24 cellular contexts compared by ENCODE assay signal in the genomic region with DNA sequence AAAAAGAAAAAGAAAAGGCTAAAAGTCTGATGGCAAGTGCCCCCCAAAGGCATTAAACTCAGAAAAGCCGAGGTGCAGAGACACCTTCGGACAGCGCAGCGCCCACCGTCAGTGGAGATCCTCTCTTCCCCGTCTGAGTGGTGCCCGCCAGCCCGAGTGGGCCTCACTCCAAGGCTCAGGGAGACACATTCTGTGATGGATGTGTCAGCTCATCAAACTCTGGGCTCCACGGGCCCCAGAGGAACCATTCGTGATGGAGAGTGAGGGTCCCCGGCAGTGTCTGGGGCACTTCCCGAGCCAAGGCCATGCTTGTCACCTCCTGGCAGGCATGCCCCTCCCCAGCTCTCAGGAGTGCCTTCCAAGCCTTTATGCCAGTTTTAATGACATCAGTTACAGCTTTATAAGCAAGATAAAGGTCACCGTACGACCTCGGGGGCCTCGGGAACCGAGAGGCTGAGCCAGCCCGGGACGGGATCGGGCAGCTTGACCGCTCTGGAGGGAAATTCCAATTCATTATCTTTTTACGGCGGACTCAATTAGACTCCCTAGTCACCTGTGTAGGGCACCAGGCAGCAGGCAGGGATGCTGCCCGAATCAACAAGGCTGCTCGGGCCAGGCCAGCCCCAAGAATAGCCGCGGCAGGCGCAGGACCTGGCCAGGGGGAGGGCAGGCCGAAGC.
"Had no signal": no experiment of that assay in that cellular context is flagged by ENCODE, and none has a peak within 500 bp of the region (broad histone marks: within the 10 kb centered on the region; RNA-seq: fewer than 3 reads in every experiment).

No MANE protein-coding gene starts in this region.

- H3K9me3 Mint-ChIP-seq: immature natural killer cell, memory B cell, nephron had no signal

- H3K4me1 ChIP-seq: body of pancreas, gastrocnemius medialis, prostate gland, tibial nerve had no signal

- H3K27ac ChIP-seq: body of pancreas, coronary artery, dorsolateral prefrontal cortex, gastrocnemius medialis, hepatocyte, ovary, prostate gland, tibial nerve, WERI-Rb-1 had no signal

- H3K79me2 ChIP-seq: hepatocyte had no signal

- DNase-seq: activated CD4-positive, alpha-beta T cell treated with anti-CD3 and anti-CD28 coated beads for 48 hours; activated CD4-positive, alpha-beta T cell treated with anti-CD3 and anti-CD28 coated beads, Interleukin-2, amount 50 U/mL, for 48 hours; activated CD8-positive, alpha-beta memory T cell treated with anti-CD3 and anti-CD28 coated beads for 24 hours; activated effector memory CD4-positive, alpha-beta T cell treated with Interleukin-2 at 50 U/mL for 16 hours; activated naive CD4-positive, alpha-beta T cell treated with Interleukin-2 at 50 U/mL for 16 hours; anterior cingulate cortex; body of pancreas; cerebellar nuclear complex; dorsolateral prefrontal cortex; effector memory CD4-positive, alpha-beta T cell; gastrocnemius medialis; immature natural killer cell; kidney glomerular epithelial cell; stimulated activated naive CD4-positive, alpha-beta T cell treated with Interleukin-2 at 50 U/mL for 16 hours; WERI-Rb-1 had no signal

- H3K27ac Mint-ChIP-seq: activated naive CD8-positive, alpha-beta T cell; memory B cell; nephron had no signal

- H3K36me3 ChIP-seq: gastrocnemius medialis, ovary, prostate gland, WERI-Rb-1 had no signal

- ATAC-seq: activated CD4-positive, CD25-positive, alpha-beta regulatory T cell treated with anti-CD3 and anti-CD28 coated beads, Interleukin-2, amount 50 U/mL, for 24 hours; body of pancreas; gastrocnemius medialis had no signal

- H3K4me3 ChIP-seq: body of pancreas, coronary artery, dorsolateral prefrontal cortex, gastrocnemius medialis, hepatocyte, ovary, prostate gland, tibial nerve had no signal

- H2AFZ ChIP-seq: hepatocyte had no signal

- H3K36me3 Mint-ChIP-seq: activated naive CD8-positive, alpha-beta T cell; immature natural killer cell; memory B cell had no signal

- H3K27me3 ChIP-seq: body of pancreas, dorsolateral prefrontal cortex, gastrocnemius medialis, hepatocyte, ovary, tibial nerve had no signal

- H3K27me3 Mint-ChIP-seq: activated naive CD8-positive, alpha-beta T cell; memory B cell had no signal

- H3K4me2 ChIP-seq: hepatocyte had no signal

- H3K4me1 Mint-ChIP-seq: immature natural killer cell, nephron had no signal

- H3K4me3 Mint-ChIP-seq: activated naive CD8-positive, alpha-beta T cell; immature natural killer cell; memory B cell; nephron had no signal

- H3K9me3 ChIP-seq: body of pancreas, gastrocnemius medialis, ovary, prostate gland, tibial nerve had no signal
